Comparison of ENCODE assay signal across 9 cellular contexts in the genomic region with DNA sequence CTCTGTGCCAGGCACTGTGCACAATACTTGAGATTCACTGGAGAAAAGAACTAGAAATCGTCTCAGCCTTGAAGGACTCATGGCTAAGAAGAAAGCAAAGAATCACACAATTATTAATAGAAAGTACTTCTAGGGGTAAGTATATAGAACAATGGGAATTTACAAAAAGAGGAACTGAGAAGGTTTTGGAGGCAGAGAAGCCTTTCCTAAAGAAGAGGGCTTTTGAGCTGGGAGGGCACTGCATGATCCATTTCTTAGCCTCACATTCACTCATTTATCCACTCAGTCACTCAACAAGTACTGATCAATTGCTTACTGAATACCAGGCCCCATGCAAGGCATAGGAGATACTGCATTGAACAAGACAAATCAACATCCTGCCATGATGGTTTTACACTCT.
"Had no signal": no experiment of that assay in that cellular context is flagged by ENCODE, and none has a peak within 500 bp of the region (broad histone marks: within the 10 kb centered on the region; RNA-seq: fewer than 3 reads in every experiment).

No MANE protein-coding gene starts in this region.

- H2AFZ ChIP-seq: GM23338 had no signal

- DNase-seq: H9, HCEC 1CT, IMR-90, KG1 had no signal

- H3K4me2 ChIP-seq: GM23338 had no signal

- FAIRE-seq: H1, H54, HTR-8/SVneo, K562 had no signal

- ATAC-seq: GM23338, K562 had no signal

- H3K4me3 ChIP-seq: GM23338, K562 had no signal
